Comparison of ENCODE assay signal across 19 cellular contexts in genomic region chr9:137876781-137877386, GRCh38. TPM values are rescaled to one million over a fixed set of nuclear protein-coding genes. Genes with fewer than 3 reads are reported as not detected.
DNase-seq lines count a peak whose midpoint lies in the region; ATAC-seq and TF ChIP-seq lines count a peak whose summit lies in the region.
"Had no signal": no experiment of that assay in that cellular context is flagged by ENCODE, and none has a peak within 500 bp of the region (broad histone marks: within the 10 kb centered on the region; RNA-seq: fewer than 3 reads in every experiment).

No MANE protein-coding gene starts in this region.

- H3K4me3 ChIP-seq in CD4-positive, CD25-positive, alpha-beta regulatory T cell (ENCODE audit: low read depth, low read length), result no peak overlapping the region
- H3K4me3 ChIP-seq in naive thymus-derived CD4-positive, alpha-beta T cell (ENCODE audit: low read length), result no peak overlapping the region
- H3K4me3 ChIP-seq: body of pancreas, colonic mucosa had no signal

- no peak for ATAC-seq in CD4-positive, CD25-positive, alpha-beta regulatory T cell (ENCODE audit: low read depth in 2 of 2)
- no peak for ATAC-seq in activated naive CD8-positive, alpha-beta T cell treated with anti-CD3 and anti-CD28 coated beads, Interleukin-2, amount 50 U/mL, for 24 hours
- no peak for ATAC-seq in naive thymus-derived CD4-positive, alpha-beta T cell
- no peak for ATAC-seq in GM18498 (IDR thresholded peaks at IDR 0.05; ENCODE audit: unreplicated experiment)
- ATAC-seq: activated CD8-positive, alpha-beta memory T cell treated with anti-CD3 and anti-CD28 coated beads, Interleukin-2, amount 10 ng/mL, durations not matched to agents 7 days and 5 days; body of pancreas; effector memory CD8-positive, alpha-beta T cell had no signal

- no peak overlapping the region for H2BK12ac ChIP-seq in H9 (ENCODE audit: insufficient read length, low read depth, low read length)

- H3K27ac Mint-ChIP-seq in CD4-positive, CD25-positive, alpha-beta regulatory T cell, result no peak overlapping the region
- H3K27ac Mint-ChIP-seq in H9, result no peak overlapping the region
- no peak overlapping the region for H3K27ac Mint-ChIP-seq in activated naive CD8-positive, alpha-beta T cell treated with anti-CD3 and anti-CD28 coated beads, Interleukin-2, amount 50 U/mL, for 24 hours
- H3K27ac Mint-ChIP-seq in naive thymus-derived CD4-positive, alpha-beta T cell, result no peak overlapping the region
- H3K27ac Mint-ChIP-seq: activated CD8-positive, alpha-beta memory T cell treated with anti-CD3 and anti-CD28 coated beads, Interleukin-2, amount 10 ng/mL, durations not matched to agents 7 days and 5 days; CD14-positive monocyte; effector memory CD8-positive, alpha-beta T cell; memory B cell had no signal

- H2BK5ac ChIP-seq in H9 (ENCODE audit: insufficient read length, low read length), result no peak overlapping the region

- no peak overlapping the region for H3K27ac ChIP-seq in CD4-positive, CD25-positive, alpha-beta regulatory T cell (ENCODE audit: insufficient read depth, low read length, poor library complexity, severe bottlenecking)
- H3K27ac ChIP-seq in H9 (ENCODE audit: insufficient read length, low read depth, low read length), result no peak overlapping the region
- no peak overlapping the region for H3K27ac ChIP-seq in naive thymus-derived CD4-positive, alpha-beta T cell (ENCODE audit: low read depth, low read length)
- H3K27ac ChIP-seq: body of pancreas, colonic mucosa, esophagus muscularis mucosa had no signal

- POLR2A ChIA-PET in naive thymus-derived CD4-positive, alpha-beta T cell (lab: Charles Lee), result no interaction called here

- H3K36me3 ChIP-seq in CD4-positive, CD25-positive, alpha-beta regulatory T cell (ENCODE audit: control insufficient read depth, insufficient read depth, low read length), result no peaks in the 10 kb centered on the region
- no peaks in the 10 kb centered on the region for H3K36me3 ChIP-seq in naive thymus-derived CD4-positive, alpha-beta T cell (ENCODE audit: control insufficient read depth in 2 of 3, insufficient read depth in 3 of 3, low read length in 3 of 3)
- H3K36me3 ChIP-seq: colonic mucosa, esophagus muscularis mucosa had no signal

- peaks cover 15% of the 10 kb centered on the region for H3K27me3 Mint-ChIP-seq in CD4-positive, CD25-positive, alpha-beta regulatory T cell
- H3K27me3 Mint-ChIP-seq in H9 (ENCODE audit: low read depth), result peaks cover 47% of the 10 kb centered on the region
- peaks cover 30% of the 10 kb centered on the region for H3K27me3 Mint-ChIP-seq in activated naive CD8-positive, alpha-beta T cell treated with anti-CD3 and anti-CD28 coated beads, Interleukin-2, amount 50 U/mL, for 24 hours
- H3K27me3 Mint-ChIP-seq in naive thymus-derived CD4-positive, alpha-beta T cell, result peaks cover 12 to 53% (median 43%) of the 10 kb centered on the region in 5 donors

- H3K4me3 Mint-ChIP-seq in CD4-positive, CD25-positive, alpha-beta regulatory T cell, result peak overlapping the region in 3 of 4 donors; percentile 27 to 53 (median 46)
- peak overlapping the region in 1 of 2 experiments; percentile 67; a peak in 2 of 5 replicates for H3K4me3 Mint-ChIP-seq in H9
- peak overlapping the region; percentile 32 for H3K4me3 Mint-ChIP-seq in activated naive CD8-positive, alpha-beta T cell treated with anti-CD3 and anti-CD28 coated beads, Interleukin-2, amount 50 U/mL, for 24 hours
- peak overlapping the region in 6 of 10 donors; percentile 7 to 70 (median 61) for H3K4me3 Mint-ChIP-seq in naive thymus-derived CD4-positive, alpha-beta T cell
- H3K4me3 Mint-ChIP-seq: activated CD4-positive, alpha-beta T cell treated with anti-CD3 and anti-CD28 coated beads, Interleukin-2, amount 10 ng/mL, durations not matched to agents 7 days and 5 days; activated CD8-positive, alpha-beta memory T cell treated with anti-CD3 and anti-CD28 coated beads, Interleukin-2, amount 10 ng/mL, durations not matched to agents 7 days and 5 days had no signal

- H2AFZ ChIP-seq in H9 (ENCODE audit: low read length), result no peak overlapping the region

- no peak overlapping the region for H3K4me2 ChIP-seq in H9 (ENCODE audit: insufficient read depth, insufficient read length, low read length)

- no peak overlapping the region for H4K91ac ChIP-seq in H9 (ENCODE audit: insufficient read length, low read depth, low read length)

- H3K56ac ChIP-seq in H9 (ENCODE audit: insufficient read length, low read depth, low read length), result no peak overlapping the region

- H2BK15ac ChIP-seq in H9 (ENCODE audit: low read depth, low read length), result no peak overlapping the region

- H3K9me3 Mint-ChIP-seq in CD4-positive, CD25-positive, alpha-beta regulatory T cell, result peaks cover 0 to 5% (median 1%) of the 10 kb centered on the region in 7 donors
- peaks cover 0 to 3% of the 10 kb centered on the region in 2 experiments; a peak in 2 of 5 replicates for H3K9me3 Mint-ChIP-seq in H9
- no peaks in the 10 kb centered on the region for H3K9me3 Mint-ChIP-seq in activated naive CD8-positive, alpha-beta T cell treated with anti-CD3 and anti-CD28 coated beads, Interleukin-2, amount 50 U/mL, for 24 hours
- H3K9me3 Mint-ChIP-seq in naive thymus-derived CD4-positive, alpha-beta T cell, result peaks cover 0 to 9% (median 2%) of the 10 kb centered on the region in 11 donors
- H3K9me3 Mint-ChIP-seq: activated CD4-positive, alpha-beta T cell treated with anti-CD3 and anti-CD28 coated beads, Interleukin-2, amount 10 ng/mL, durations not matched to agents 7 days and 5 days; effector memory CD8-positive, alpha-beta T cell had no signal

- no peak for DNase-seq in CD4-positive, CD25-positive, alpha-beta regulatory T cell
- DNase-seq in H9 (peak; percentile 58), globus pallidus (ENCODE audit: low spot score) (no peak), NOMO-1 treated with dmso at 0.1 percent for 144 hours (lab: John Stamatoyannopoulos, UW; ENCODE audit: unreplicated experiment) (no peak), NCI-H446 (lab: John Stamatoyannopoulos, UW) (no peak)
- DNase-seq in activated naive CD8-positive, alpha-beta T cell treated with anti-CD3 and anti-CD28 coated beads, Interleukin-2, amount 50 U/mL, for 24 hours, result no peak
- DNase-seq in naive thymus-derived CD4-positive, alpha-beta T cell, result no peak
- DNase-seq: activated CD4-positive, alpha-beta T cell treated with anti-CD3 and anti-CD28 coated beads, Interleukin-2, amount 10 ng/mL, durations not matched to agents 7 days and 5 days; activated CD8-positive, alpha-beta memory T cell treated with anti-CD3 and anti-CD28 coated beads, Interleukin-2, amount 10 ng/mL, durations not matched to agents 7 days and 5 days; body of pancreas; colonic mucosa; effector memory CD8-positive, alpha-beta T cell; NCI-H1048; T-helper 1 cell had no signal

- no peak overlapping the region for H2BK120ac ChIP-seq in H9 (ENCODE audit: low read depth, low read length, poor library complexity, severe bottlenecking)

- no peak overlapping the region for H3T11ph ChIP-seq in H9 (ENCODE audit: low read length)

- H3K23ac ChIP-seq in H9 (ENCODE audit: insufficient read length, low read depth, low read length), result no peak overlapping the region

- no peak overlapping the region for H4K8ac ChIP-seq in H9 (replicated peaks; ENCODE audit: insufficient read length, low read depth, low read length)

- no peak overlapping the region for H3K9ac ChIP-seq in H9 (ENCODE audit: extremely low read depth, insufficient read length, low read length)

- no peaks in the 10 kb centered on the region for H3K36me3 Mint-ChIP-seq in CD4-positive, CD25-positive, alpha-beta regulatory T cell
- H3K36me3 Mint-ChIP-seq in H9 (ENCODE audit: insufficient read depth in 1 of 3, low read depth in 3 of 3), result peaks cover 3 to 20% (median 11%) of the 10 kb centered on the region in 3 experiments
- H3K36me3 Mint-ChIP-seq in activated naive CD8-positive, alpha-beta T cell treated with anti-CD3 and anti-CD28 coated beads, Interleukin-2, amount 50 U/mL, for 24 hours (ENCODE audit: low read depth), result peaks cover 1% of the 10 kb centered on the region
- H3K36me3 Mint-ChIP-seq in naive thymus-derived CD4-positive, alpha-beta T cell, result peaks cover 0 to 7% (median 0%) of the 10 kb centered on the region in 5 donors
- H3K36me3 Mint-ChIP-seq: CD14-positive monocyte had no signal

- H4K20me1 ChIP-seq in H9 (ENCODE audit: control insufficient read depth, insufficient read depth, insufficient read length), result no peaks in the 10 kb centered on the region

- H2AK5ac ChIP-seq in H9 (ENCODE audit: insufficient read length, low read length), result no peak overlapping the region

- no peak for TF ChIP-seq CTCF in H9 (conservative IDR thresholded peaks at IDR 0.05)

- no peaks in the 10 kb centered on the region for H3K9me3 ChIP-seq in CD4-positive, CD25-positive, alpha-beta regulatory T cell (ENCODE audit: control insufficient read depth in 2 of 2, low read length in 2 of 2)
- H3K9me3 ChIP-seq in H9 (ENCODE audit: control insufficient read depth, low read depth, low read length), result no peaks in the 10 kb centered on the region
- no peaks in the 10 kb centered on the region for H3K9me3 ChIP-seq in naive thymus-derived CD4-positive, alpha-beta T cell (ENCODE audit: control insufficient read depth in 2 of 3, low read length in 3 of 3)
- H3K9me3 ChIP-seq: body of pancreas, colonic mucosa, esophagus muscularis mucosa had no signal

- intact Hi-C loops in naive thymus-derived CD4-positive, alpha-beta T cell (cut with micrococcal nuclease), result no loop called here

- no peak overlapping the region for H3K18ac ChIP-seq in H9 (ENCODE audit: insufficient read length, low read depth, low read length)

- H3K4me1 ChIP-seq in CD4-positive, CD25-positive, alpha-beta regulatory T cell (ENCODE audit: control insufficient read depth, insufficient read depth, low read length, poor library complexity, severe bottlenecking), result no peaks in the 10 kb centered on the region
- no peaks in the 10 kb centered on the region for H3K4me1 ChIP-seq in H9 (ENCODE audit: insufficient read depth, low read length)
- H3K4me1 ChIP-seq in naive thymus-derived CD4-positive, alpha-beta T cell (ENCODE audit: control insufficient read depth in 2 of 2, insufficient read depth in 2 of 2, low read length in 2 of 2), result no peaks in the 10 kb centered on the region
- H3K4me1 ChIP-seq: colonic mucosa had no signal

- H3K14ac ChIP-seq in H9 (ENCODE audit: insufficient read depth, low read length), result no peak overlapping the region

- no CpG with 5 or more reads among the region's 47 CpGs for WGBS in H9 (ENCODE audit: extremely low coverage, insufficient read length, low lambda C conversion rate)

- H2BK20ac ChIP-seq in H9 (ENCODE audit: low read depth, low read length, poor library complexity, severe bottlenecking), result no peak overlapping the region

- CTCF ChIA-PET in naive thymus-derived CD4-positive, alpha-beta T cell (lab: Charles Lee), result no interaction called here

- H3K23me2 ChIP-seq in H9 (ENCODE audit: insufficient read length, low read depth, low read length, poor library complexity, severe bottlenecking), result no peaks in the 10 kb centered on the region

- H4K5ac ChIP-seq in H9 (ENCODE audit: insufficient read length, low read depth, low read length), result no peak overlapping the region

- peaks cover 0 to 8% (median 0%) of the 10 kb centered on the region in 4 donors for H3K4me1 Mint-ChIP-seq in CD4-positive, CD25-positive, alpha-beta regulatory T cell
- no peaks in the 10 kb centered on the region for H3K4me1 Mint-ChIP-seq in H9
- peaks cover 2% of the 10 kb centered on the region for H3K4me1 Mint-ChIP-seq in activated naive CD8-positive, alpha-beta T cell treated with anti-CD3 and anti-CD28 coated beads, Interleukin-2, amount 50 U/mL, for 24 hours
- H3K4me1 Mint-ChIP-seq in naive thymus-derived CD4-positive, alpha-beta T cell, result peaks cover 0 to 5% (median 4%) of the 10 kb centered on the region in 7 donors
- H3K4me1 Mint-ChIP-seq: activated CD8-positive, alpha-beta memory T cell treated with anti-CD3 and anti-CD28 coated beads, Interleukin-2, amount 10 ng/mL, durations not matched to agents 7 days and 5 days; CD14-positive monocyte; memory B cell had no signal

- H3K4ac ChIP-seq in H9 (ENCODE audit: low read depth, low read length), result no peak overlapping the region

- H3K79me2 ChIP-seq in H9 (ENCODE audit: insufficient read depth, low read length), result no peaks in the 10 kb centered on the region

- H3K79me1 ChIP-seq in H9 (ENCODE audit: insufficient read depth, low read depth, low read length, poor library complexity, severe bottlenecking), result no peaks in the 10 kb centered on the region

- H3K27me3 ChIP-seq in CD4-positive, CD25-positive, alpha-beta regulatory T cell (ENCODE audit: control insufficient read depth, insufficient read depth, low read length), result no peaks in the 10 kb centered on the region
- H3K27me3 ChIP-seq in H9 (ENCODE audit: insufficient read depth, low read length), result no peaks in the 10 kb centered on the region; the same call in 1 of the 2 replicates
- no peaks in the 10 kb centered on the region for H3K27me3 ChIP-seq in naive thymus-derived CD4-positive, alpha-beta T cell (ENCODE audit: control insufficient read depth in 2 of 2, insufficient read depth in 2 of 2, low read length in 2 of 2)

RNA-seq across cellular contexts. Expression of gene CACNA1B, which starts 0.7 kb away (rescaled TPM):
- total RNA-seq in CD4-positive, CD25-positive, alpha-beta regulatory T cell, result not detected
- polyA plus RNA-seq in CD4-positive, CD25-positive, alpha-beta regulatory T cell, result not detected
- 6.5 and 7.8 TPM in 2 replicates for total RNA-seq in H9 (2021)
- under 1 TPM in 1 of 5 experiments, not detected in 4; 0.07 TPM for total RNA-seq in naive thymus-derived CD4-positive, alpha-beta T cell
- polyA plus RNA-seq in naive thymus-derived CD4-positive, alpha-beta T cell, result not detected
- total RNA-seq: activated CD4-positive, alpha-beta T cell treated with anti-CD3 and anti-CD28 coated beads, Interleukin-2, amount 10 ng/mL, durations not matched to agents 7 days and 5 days; activated CD8-positive, alpha-beta memory T cell treated with anti-CD3 and anti-CD28 coated beads, Interleukin-2, amount 10 ng/mL, durations not matched to agents 7 days and 5 days; LHCN-M2 had no signal
- polyA plus RNA-seq: CD14-positive monocyte had no signal
